Comparison of ENCODE assay signal across 1 cellular context in the genomic region with DNA sequence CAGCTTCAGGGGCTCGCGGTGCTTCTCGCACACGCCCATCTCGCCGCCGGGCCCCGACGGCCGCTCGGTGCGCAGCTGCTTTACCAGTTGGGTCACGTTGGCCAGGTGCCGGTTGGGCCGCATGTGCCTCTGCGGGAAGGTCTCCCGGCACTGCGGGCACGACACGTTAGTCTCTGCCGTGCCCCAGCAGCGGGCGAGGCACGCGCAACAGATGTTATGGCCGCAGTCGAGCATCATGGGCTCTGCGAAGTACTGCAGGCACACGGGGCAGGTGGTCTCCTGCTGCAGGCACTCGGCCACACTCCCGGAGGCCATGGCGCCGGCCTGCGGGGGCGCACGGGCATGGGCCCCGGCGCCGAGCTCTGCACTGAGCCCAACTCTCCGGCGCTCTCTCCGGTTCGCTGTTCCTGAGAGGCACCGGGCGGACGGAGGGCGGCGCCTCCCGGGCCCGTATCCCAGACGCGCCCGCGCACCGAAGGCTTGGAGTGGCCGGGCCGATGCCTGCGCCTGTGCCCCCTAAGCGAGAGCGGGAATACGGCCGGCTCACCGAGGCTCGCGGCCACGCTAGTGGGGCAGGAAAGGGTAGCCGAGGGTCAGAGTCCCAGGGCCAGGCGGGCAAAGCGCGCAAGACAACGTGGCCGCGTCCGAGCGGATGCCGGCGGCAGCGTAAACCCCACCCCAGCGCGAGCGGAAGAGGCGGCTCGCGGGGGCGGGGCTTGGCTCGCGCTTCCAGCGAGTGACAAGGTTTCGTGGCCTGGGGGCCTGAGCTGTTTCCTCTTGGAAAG.
TF ChIP-seq lines count a peak whose summit lies in the region.

A gene with protein sequence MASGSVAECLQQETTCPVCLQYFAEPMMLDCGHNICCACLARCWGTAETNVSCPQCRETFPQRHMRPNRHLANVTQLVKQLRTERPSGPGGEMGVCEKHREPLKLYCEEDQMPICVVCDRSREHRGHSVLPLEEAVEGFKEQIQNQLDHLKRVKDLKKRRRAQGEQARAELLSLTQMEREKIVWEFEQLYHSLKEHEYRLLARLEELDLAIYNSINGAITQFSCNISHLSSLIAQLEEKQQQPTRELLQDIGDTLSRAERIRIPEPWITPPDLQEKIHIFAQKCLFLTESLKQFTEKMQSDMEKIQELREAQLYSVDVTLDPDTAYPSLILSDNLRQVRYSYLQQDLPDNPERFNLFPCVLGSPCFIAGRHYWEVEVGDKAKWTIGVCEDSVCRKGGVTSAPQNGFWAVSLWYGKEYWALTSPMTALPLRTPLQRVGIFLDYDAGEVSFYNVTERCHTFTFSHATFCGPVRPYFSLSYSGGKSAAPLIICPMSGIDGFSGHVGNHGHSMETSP (minus strand): TSS at position 668 of the 785 bp plus-strand sequence. CDS start 353 bp downstream, at position 315.

TF ChIP-seq in HepG2, 621 proteins besides CTCF, POLR2A, EP300 and RAD21 (continued from another document and continues in another):
- TF ChIP-seq, protein P1, sequence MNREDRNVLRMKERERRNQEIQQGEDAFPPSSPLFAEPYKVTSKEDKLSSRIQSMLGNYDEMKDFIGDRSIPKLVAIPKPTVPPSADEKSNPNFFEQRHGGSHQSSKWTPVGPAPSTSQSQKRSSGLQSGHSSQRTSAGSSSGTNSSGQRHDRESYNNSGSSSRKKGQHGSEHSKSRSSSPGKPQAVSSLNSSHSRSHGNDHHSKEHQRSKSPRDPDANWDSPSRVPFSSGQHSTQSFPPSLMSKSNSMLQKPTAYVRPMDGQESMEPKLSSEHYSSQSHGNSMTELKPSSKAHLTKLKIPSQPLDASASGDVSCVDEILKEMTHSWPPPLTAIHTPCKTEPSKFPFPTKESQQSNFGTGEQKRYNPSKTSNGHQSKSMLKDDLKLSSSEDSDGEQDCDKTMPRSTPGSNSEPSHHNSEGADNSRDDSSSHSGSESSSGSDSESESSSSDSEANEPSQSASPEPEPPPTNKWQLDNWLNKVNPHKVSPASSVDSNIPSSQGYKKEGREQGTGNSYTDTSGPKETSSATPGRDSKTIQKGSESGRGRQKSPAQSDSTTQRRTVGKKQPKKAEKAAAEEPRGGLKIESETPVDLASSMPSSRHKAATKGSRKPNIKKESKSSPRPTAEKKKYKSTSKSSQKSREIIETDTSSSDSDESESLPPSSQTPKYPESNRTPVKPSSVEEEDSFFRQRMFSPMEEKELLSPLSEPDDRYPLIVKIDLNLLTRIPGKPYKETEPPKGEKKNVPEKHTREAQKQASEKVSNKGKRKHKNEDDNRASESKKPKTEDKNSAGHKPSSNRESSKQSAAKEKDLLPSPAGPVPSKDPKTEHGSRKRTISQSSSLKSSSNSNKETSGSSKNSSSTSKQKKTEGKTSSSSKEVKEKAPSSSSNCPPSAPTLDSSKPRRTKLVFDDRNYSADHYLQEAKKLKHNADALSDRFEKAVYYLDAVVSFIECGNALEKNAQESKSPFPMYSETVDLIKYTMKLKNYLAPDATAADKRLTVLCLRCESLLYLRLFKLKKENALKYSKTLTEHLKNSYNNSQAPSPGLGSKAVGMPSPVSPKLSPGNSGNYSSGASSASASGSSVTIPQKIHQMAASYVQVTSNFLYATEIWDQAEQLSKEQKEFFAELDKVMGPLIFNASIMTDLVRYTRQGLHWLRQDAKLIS (CRISPR knock-in tag; IDR thresholded peaks at IDR 0.05): peak; percentile 78
- TF ChIP-seq, protein P2, sequence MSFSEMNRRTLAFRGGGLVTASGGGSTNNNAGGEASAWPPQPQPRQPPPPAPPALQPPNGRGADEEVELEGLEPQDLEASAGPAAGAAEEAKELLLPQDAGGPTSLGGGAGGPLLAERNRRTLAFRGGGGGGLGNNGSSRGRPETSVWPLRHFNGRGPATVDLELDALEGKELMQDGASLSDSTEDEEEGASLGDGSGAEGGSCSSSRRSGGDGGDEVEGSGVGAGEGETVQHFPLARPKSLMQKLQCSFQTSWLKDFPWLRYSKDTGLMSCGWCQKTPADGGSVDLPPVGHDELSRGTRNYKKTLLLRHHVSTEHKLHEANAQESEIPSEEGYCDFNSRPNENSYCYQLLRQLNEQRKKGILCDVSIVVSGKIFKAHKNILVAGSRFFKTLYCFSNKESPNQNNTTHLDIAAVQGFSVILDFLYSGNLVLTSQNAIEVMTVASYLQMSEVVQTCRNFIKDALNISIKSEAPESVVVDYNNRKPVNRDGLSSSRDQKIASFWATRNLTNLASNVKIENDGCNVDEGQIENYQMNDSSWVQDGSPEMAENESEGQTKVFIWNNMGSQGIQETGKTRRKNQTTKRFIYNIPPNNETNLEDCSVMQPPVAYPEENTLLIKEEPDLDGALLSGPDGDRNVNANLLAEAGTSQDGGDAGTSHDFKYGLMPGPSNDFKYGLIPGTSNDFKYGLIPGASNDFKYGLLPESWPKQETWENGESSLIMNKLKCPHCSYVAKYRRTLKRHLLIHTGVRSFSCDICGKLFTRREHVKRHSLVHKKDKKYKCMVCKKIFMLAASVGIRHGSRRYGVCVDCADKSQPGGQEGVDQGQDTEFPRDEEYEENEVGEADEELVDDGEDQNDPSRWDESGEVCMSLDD (CRISPR knock-in tag; IDR thresholded peaks at IDR 0.05; ENCODE audit: borderline replicate concordance): no peak; the same call in 1 of the 2 replicates
- TF ChIP-seq ZNF616 (CRISPR knock-in tag; IDR thresholded peaks at IDR 0.05; ENCODE audit: low read depth) (peak; percentile 72; the same call in 1 of the 2 replicates), SUZ12 (IDR thresholded peaks at IDR 0.05; ENCODE audit: low read depth, low read length) (no peak), ZSCAN12 (CRISPR knock-in tag; IDR thresholded peaks at IDR 0.05) (peak; percentile 76), ZNF354B (CRISPR knock-in tag; IDR thresholded peaks at IDR 0.05) (no peak; the same call in 1 of the 2 replicates), ZC3H13 (CRISPR knock-in tag; IDR thresholded peaks at IDR 0.05) (peak; percentile 92), SRSF9 (IDR thresholded peaks at IDR 0.05; ENCODE audit: borderline replicate concordance, insufficient read depth, low read depth, low read length, poor library complexity, severe bottlenecking) (no peak), ZNF777 (CRISPR knock-in tag; IDR thresholded peaks at IDR 0.05) (peak; percentile 96), ZNF264 (CRISPR knock-in tag; IDR thresholded peaks at IDR 0.05) (peak; percentile 82; the same call in 1 of the 2 replicates), AGO1 (IDR thresholded peaks at IDR 0.05; ENCODE audit: low read depth, low read length, poor library complexity, severe bottlenecking) (no peak), RARG (CRISPR knock-in tag; IDR thresholded peaks at IDR 0.05; ENCODE audit: low read depth) (0 out of 2 replicates have a peak, but pooled peaks have one; percentile 73), TAF15 (IDR thresholded peaks at IDR 0.05; ENCODE audit: low read depth, low read length, poor library complexity, severe bottlenecking) (peak; percentile 65), ZNF589 (CRISPR knock-in tag; conservative IDR thresholded peaks at IDR 0.05) (peak; percentile 78), SNAPC2 (CRISPR knock-in tag; IDR thresholded peaks at IDR 0.05) (peak; percentile 89; the same call in 1 of the 2 replicates), ZNF260 (CRISPR knock-in tag; IDR thresholded peaks at IDR 0.05; ENCODE audit: borderline replicate concordance, low read depth) (no peak), ZNF501 (CRISPR knock-in tag; IDR thresholded peaks at IDR 0.05) (peak; percentile 98), ZNF713 (CRISPR knock-in tag; IDR thresholded peaks at IDR 0.05) (peak; percentile 79; the same call in 1 of the 2 replicates), NFYB (CRISPR knock-in tag; IDR thresholded peaks at IDR 0.05) (peak; percentile 78), SSRP1 (CRISPR knock-in tag; IDR thresholded peaks at IDR 0.05) (peak; percentile 58; the same call in 1 of the 2 replicates), IRX3 (CRISPR knock-in tag; IDR thresholded peaks at IDR 0.05; ENCODE audit: borderline replicate concordance, low read depth) (no peak; the same call in 1 of the 2 replicates), ATF7-NPFF (CRISPR knock-in tag; IDR thresholded peaks at IDR 0.05; ENCODE audit: low read depth) (peak; percentile 98), BRCA1 (CRISPR knock-in tag; IDR thresholded peaks at IDR 0.05) (peak; percentile 87; the same call in 1 of the 2 replicates), ZNF775 (CRISPR knock-in tag; IDR thresholded peaks at IDR 0.05; ENCODE audit: borderline replicate concordance) (peak; percentile 74; the same call in 1 of the 2 replicates), CHCHD3 (CRISPR knock-in tag; IDR thresholded peaks at IDR 0.05) (peak; percentile 27; the same call in 1 of the 2 replicates)
- TF ChIP-seq, protein P3, sequence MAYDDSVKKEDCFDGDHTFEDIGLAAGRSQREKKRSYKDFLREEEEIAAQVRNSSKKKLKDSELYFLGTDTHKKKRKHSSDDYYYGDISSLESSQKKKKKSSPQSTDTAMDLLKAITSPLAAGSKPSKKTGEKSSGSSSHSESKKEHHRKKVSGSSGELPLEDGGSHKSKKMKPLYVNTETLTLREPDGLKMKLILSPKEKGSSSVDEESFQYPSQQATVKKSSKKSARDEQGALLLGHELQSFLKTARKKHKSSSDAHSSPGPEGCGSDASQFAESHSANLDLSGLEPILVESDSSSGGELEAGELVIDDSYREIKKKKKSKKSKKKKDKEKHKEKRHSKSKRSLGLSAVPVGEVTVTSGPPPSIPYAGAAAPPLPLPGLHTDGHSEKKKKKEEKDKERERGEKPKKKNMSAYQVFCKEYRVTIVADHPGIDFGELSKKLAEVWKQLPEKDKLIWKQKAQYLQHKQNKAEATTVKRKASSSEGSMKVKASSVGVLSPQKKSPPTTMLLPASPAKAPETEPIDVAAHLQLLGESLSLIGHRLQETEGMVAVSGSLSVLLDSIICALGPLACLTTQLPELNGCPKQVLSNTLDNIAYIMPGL (CRISPR knock-in tag; IDR thresholded peaks at IDR 0.05; ENCODE audit: borderline replicate concordance in 1 of 2, low read depth in 1 of 2): peak; percentile 89 to 99
- TF ChIP-seq, protein P4, sequence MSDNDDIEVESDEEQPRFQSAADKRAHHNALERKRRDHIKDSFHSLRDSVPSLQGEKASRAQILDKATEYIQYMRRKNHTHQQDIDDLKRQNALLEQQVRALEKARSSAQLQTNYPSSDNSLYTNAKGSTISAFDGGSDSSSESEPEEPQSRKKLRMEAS (IDR thresholded peaks at IDR 0.05): peak; percentile 97
- TF ChIP-seq, protein P5, sequence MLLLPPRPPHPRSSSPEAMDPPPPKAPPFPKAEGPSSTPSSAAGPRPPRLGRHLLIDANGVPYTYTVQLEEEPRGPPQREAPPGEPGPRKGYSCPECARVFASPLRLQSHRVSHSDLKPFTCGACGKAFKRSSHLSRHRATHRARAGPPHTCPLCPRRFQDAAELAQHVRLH (CRISPR knock-in tag; IDR thresholded peaks at IDR 0.05; ENCODE audit: borderline replicate concordance, low read depth): peak; percentile 23
- TF ChIP-seq, protein P6, sequence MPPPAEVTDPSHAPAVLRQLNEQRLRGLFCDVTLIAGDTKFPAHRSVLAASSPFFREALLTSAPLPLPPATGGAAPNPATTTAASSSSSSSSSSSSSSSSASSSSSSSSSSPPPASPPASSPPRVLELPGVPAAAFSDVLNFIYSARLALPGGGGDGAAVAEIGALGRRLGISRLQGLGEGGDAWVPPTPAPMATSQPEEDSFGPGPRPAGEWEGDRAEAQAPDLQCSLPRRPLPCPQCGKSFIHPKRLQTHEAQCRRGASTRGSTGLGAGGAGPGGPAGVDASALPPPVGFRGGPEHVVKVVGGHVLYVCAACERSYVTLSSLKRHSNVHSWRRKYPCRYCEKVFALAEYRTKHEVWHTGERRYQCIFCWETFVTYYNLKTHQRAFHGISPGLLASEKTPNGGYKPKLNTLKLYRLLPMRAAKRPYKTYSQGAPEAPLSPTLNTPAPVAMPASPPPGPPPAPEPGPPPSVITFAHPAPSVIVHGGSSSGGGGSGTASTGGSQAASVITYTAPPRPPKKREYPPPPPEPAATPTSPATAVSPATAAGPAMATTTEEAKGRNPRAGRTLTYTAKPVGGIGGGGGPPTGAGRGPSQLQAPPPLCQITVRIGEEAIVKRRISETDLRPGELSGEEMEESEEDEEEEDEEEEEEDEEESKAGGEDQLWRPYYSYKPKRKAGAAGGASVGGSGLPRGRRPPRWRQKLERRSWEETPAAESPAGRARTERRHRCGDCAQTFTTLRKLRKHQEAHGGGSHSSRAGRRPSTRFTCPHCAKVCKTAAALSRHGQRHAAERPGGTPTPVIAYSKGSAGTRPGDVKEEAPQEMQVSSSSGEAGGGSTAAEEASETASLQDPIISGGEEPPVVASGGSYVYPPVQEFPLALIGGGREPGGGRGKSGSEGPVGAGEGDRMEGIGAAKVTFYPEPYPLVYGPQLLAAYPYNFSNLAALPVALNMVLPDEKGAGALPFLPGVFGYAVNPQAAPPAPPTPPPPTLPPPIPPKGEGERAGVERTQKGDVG (CRISPR knock-in tag; IDR thresholded peaks at IDR 0.05; ENCODE audit: borderline replicate concordance): peak; percentile 81; the same call in 1 of the 2 replicates
- TF ChIP-seq, protein P7, sequence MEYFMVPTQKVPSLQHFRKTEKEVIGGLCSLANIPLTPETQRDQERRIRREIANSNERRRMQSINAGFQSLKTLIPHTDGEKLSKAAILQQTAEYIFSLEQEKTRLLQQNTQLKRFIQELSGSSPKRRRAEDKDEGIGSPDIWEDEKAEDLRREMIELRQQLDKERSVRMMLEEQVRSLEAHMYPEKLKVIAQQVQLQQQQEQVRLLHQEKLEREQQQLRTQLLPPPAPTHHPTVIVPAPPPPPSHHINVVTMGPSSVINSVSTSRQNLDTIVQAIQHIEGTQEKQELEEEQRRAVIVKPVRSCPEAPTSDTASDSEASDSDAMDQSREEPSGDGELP (IDR thresholded peaks at IDR 0.05; ENCODE audit: borderline replicate concordance, low read depth): peak; percentile 50; the same call in 1 of the 2 replicates
- TF ChIP-seq, protein P8, sequence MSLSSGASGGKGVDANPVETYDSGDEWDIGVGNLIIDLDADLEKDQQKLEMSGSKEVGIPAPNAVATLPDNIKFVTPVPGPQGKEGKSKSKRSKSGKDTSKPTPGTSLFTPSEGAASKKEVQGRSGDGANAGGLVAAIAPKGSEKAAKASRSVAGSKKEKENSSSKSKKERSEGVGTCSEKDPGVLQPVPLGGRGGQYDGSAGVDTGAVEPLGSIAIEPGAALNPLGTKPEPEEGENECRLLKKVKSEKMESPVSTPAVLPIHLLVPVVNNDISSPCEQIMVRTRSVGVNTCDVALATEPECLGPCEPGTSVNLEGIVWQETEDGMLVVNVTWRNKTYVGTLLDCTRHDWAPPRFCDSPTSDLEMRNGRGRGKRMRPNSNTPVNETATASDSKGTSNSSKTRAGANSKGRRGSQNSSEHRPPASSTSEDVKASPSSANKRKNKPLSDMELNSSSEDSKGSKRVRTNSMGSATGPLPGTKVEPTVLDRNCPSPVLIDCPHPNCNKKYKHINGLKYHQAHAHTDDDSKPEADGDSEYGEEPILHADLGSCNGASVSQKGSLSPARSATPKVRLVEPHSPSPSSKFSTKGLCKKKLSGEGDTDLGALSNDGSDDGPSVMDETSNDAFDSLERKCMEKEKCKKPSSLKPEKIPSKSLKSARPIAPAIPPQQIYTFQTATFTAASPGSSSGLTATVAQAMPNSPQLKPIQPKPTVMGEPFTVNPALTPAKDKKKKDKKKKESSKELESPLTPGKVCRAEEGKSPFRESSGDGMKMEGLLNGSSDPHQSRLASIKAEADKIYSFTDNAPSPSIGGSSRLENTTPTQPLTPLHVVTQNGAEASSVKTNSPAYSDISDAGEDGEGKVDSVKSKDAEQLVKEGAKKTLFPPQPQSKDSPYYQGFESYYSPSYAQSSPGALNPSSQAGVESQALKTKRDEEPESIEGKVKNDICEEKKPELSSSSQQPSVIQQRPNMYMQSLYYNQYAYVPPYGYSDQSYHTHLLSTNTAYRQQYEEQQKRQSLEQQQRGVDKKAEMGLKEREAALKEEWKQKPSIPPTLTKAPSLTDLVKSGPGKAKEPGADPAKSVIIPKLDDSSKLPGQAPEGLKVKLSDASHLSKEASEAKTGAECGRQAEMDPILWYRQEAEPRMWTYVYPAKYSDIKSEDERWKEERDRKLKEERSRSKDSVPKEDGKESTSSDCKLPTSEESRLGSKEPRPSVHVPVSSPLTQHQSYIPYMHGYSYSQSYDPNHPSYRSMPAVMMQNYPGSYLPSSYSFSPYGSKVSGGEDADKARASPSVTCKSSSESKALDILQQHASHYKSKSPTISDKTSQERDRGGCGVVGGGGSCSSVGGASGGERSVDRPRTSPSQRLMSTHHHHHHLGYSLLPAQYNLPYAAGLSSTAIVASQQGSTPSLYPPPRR (CRISPR knock-in tag; IDR thresholded peaks at IDR 0.05; ENCODE audit: borderline replicate concordance): no peak; the same call in 1 of the 2 replicates
